In the genomic region with DNA sequence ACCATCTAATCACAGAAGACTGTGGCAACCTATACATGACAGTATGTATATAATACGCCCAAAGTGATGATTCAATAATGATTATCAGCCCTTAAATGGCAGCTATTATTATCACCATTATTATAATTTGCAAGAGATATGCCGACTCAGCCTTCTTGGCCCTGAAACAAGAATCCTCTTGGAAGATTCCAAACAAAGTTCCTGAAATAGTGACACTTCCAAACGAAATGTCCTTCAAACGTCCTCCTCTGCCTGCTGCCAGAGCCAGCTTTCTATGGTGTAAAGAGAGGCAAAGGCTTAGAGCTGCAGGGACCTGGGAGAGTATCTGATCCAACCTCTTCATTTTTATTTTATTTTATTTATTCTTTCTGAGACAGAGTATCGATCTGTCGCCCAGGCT, we compare ENCODE assay signal across 18 cellular contexts. TPM values are rescaled to one million over a fixed set of nuclear protein-coding genes. Genes with fewer than 3 reads are reported as not detected.
DNase-seq lines count a peak whose midpoint lies in the region; ATAC-seq, FAIRE-seq and TF ChIP-seq lines count a peak whose summit lies in the region.
"Had no signal": no experiment of that assay in that cellular context is flagged by ENCODE, and none has a peak within 500 bp of the region (broad histone marks: within the 10 kb centered on the region; RNA-seq: fewer than 3 reads in every experiment).

No MANE protein-coding gene starts in this region.

- H3K36me3 ChIP-seq in HepG2 (replicated peaks in 1 of 2; ENCODE audit: control insufficient read depth in 1 of 2, insufficient read depth in 2 of 2, low read length in 2 of 2), result no peaks in the 10 kb centered on the region
- H3K36me3 ChIP-seq in right lobe of liver, result no peaks in the 10 kb centered on the region
- peaks cover 3 to 91% of the 10 kb centered on the region in 2 donors for H3K36me3 ChIP-seq in psoas muscle (ENCODE audit: insufficient read depth in 1 of 2, low read depth in 1 of 2)
- H3K36me3 ChIP-seq in thyroid gland, result no peaks in the 10 kb centered on the region
- H3K36me3 ChIP-seq: BLaER1 treated with 17β-estradiol and CSF1 and Interleukin-3, amounts not matched to agents 10 nM and 100 nM had no signal

- CTCF ChIA-PET in HepG2 (lab: Yijun Ruan, JAX; ENCODE audit: low intra/inter-chr PET ratio, low total read pairs), result no interaction called here

- H3K4me1 ChIP-seq in HepG2 (ENCODE audit: insufficient read depth, low read length), result no peaks in the 10 kb centered on the region
- peaks cover 0 to 27% (median 11%) of the 10 kb centered on the region in 4 donors for H3K4me1 ChIP-seq in right lobe of liver
- H3K4me1 ChIP-seq in psoas muscle, result peaks cover 77% of the 10 kb centered on the region
- peaks cover 6 to 8% of the 10 kb centered on the region in 2 donors for H3K4me1 ChIP-seq in thyroid gland
- H3K4me1 ChIP-seq: BLaER1 treated with 17β-estradiol and CSF1 and Interleukin-3, amounts not matched to agents 10 nM and 100 nM had no signal

- intact Hi-C loops in HepG2 (cut with micrococcal nuclease; ENCODE audit: unreplicated experiment) (no loop called here), right lobe of liver (cut with DNase I) (no loop called here), left cardiac atrium (cut with DNase I) (no loop called here), psoas muscle (cut with DNase I) (no loop called here), thyroid gland (cut with DNase I) (no loop called here)

- H3K4me2 ChIP-seq in HepG2 (ENCODE audit: low read depth, low read length), result no peak overlapping the region
- H3K4me2 ChIP-seq: BLaER1 treated with 17β-estradiol and CSF1 and Interleukin-3, amounts not matched to agents 10 nM and 100 nM had no signal

- DNase-seq in HepG2 (ENCODE audit: low spot score) (no peak), right lobe of liver (no peak), left cardiac atrium (no peak), psoas muscle (no peak), thyroid gland (no peak), NCI-H187 treated with DMSO at 0.1 percent for 48 hours (lab: John Stamatoyannopoulos, UW) (no peak)
- no peak for DNase-seq in activated CD8-positive, alpha-beta memory T cell treated with anti-CD3 and anti-CD28 coated beads for 24 hours
- DNase-seq: 8988T; ACHN; CD4-positive, CD25-positive, alpha-beta regulatory T cell; DMS53; HCEC 1CT; HFFc6 had no signal

- H3K9ac ChIP-seq in HepG2 (ENCODE audit: insufficient read depth, low read depth, low read length), result no peak overlapping the region
- H3K9ac ChIP-seq: BLaER1 treated with 17β-estradiol and CSF1 and Interleukin-3, amounts not matched to agents 10 nM and 100 nM had no signal

- H3K27ac ChIP-seq in HepG2 (ENCODE audit: extremely low read length, insufficient read depth, low read length), result no peak overlapping the region
- H3K27ac ChIP-seq in right lobe of liver, result no peak overlapping the region
- H3K27ac ChIP-seq in psoas muscle, result peak overlapping the region; percentile 81
- no peak overlapping the region for H3K27ac ChIP-seq in thyroid gland
- H3K27ac ChIP-seq: BLaER1 treated with 17β-estradiol and CSF1 and Interleukin-3, amounts not matched to agents 10 nM and 100 nM had no signal

- no peak overlapping the region for H2AFZ ChIP-seq in HepG2 (ENCODE audit: low read length)

- ATAC-seq in HepG2, result no peak
- ATAC-seq in right lobe of liver, result no peak
- ATAC-seq in left cardiac atrium, result peak; percentile 70 to 71
- peak; percentile 46 to 66 (median 58) for ATAC-seq in psoas muscle
- ATAC-seq: GM12878 had no signal

- no peaks in the 10 kb centered on the region for H4K20me1 ChIP-seq in HepG2 (ENCODE audit: insufficient read depth, low read length)
- H4K20me1 ChIP-seq: BLaER1 treated with 17β-estradiol and CSF1 and Interleukin-3, amounts not matched to agents 10 nM and 100 nM had no signal

- H3K27me3 ChIP-seq in HepG2 (ENCODE audit: control insufficient read depth in 1 of 2, insufficient read depth in 2 of 2, low read length in 2 of 2) (peaks cover 2 to 36% of the 10 kb centered on the region in 2 experiments; a peak in 4 of 5 replicates), right lobe of liver (no peaks in the 10 kb centered on the region), psoas muscle (ENCODE audit: insufficient read depth in 3 of 3, low read length in 2 of 3) (no peaks in the 10 kb centered on the region), thyroid gland (no peaks in the 10 kb centered on the region)
- H3K27me3 ChIP-seq: BLaER1 treated with 17β-estradiol and CSF1 and Interleukin-3, amounts not matched to agents 10 nM and 100 nM had no signal

- TF ChIP-seq CTCF in HepG2 (CRISPR knock-in tag; IDR thresholded peaks at IDR 0.05) (no peak), right lobe of liver (IDR thresholded peaks at IDR 0.05) (no peak), psoas muscle (IDR thresholded peaks at IDR 0.05) (no peak), thyroid gland (IDR thresholded peaks at IDR 0.05) (no peak)

- POLR2A ChIA-PET in HepG2 (lab: Yijun Ruan, JAX), result no interaction called here

- no peak for FAIRE-seq in HepG2 (lab: Jason Lieb, UNC)
- FAIRE-seq: GM12878, GM18507 had no signal

- H3K79me2 ChIP-seq in HepG2 (ENCODE audit: insufficient read depth, low read length), result no peaks in the 10 kb centered on the region

- WGBS in HepG2 (ENCODE audit: low lambda C conversion rate), result 38% methylated on average over 6 of the region's 6 CpGs
- 68% methylated on average over 6 of the region's 6 CpGs for WGBS in right lobe of liver (ENCODE audit: insufficient coverage, low coverage, low lambda C conversion rate, missing lambda C conversion rate)
- 25 to 39% (median 27%) methylated on average over 6 of the region's 6 CpGs for WGBS in psoas muscle, 3 donors
- WGBS in thyroid gland, 2 donors, result 72 to 73% methylated on average over 6 of the region's 6 CpGs

- no peak for TF ChIP-seq EP300 in HepG2 (IDR thresholded peaks at IDR 0.05; ENCODE audit: low read depth in 2 of 2, low read length in 2 of 2)
- no peak for TF ChIP-seq EP300 in HepG2 (CRISPR knock-in tag; IDR thresholded peaks at IDR 0.05; ENCODE audit: borderline replicate concordance)

- in situ Hi-C loops in HepG2 (cut with HindIII; ENCODE audit: extremely low pct_ligation_motif_present, low pct_unique_long_range_greater_than_20kb), result no loop called here

- TF ChIP-seq POLR2A in HepG2 (IDR thresholded peaks at IDR 0.05; ENCODE audit: insufficient read depth in 1 of 2, low read depth in 2 of 2, low read length in 2 of 2) (no peak), right lobe of liver (IDR thresholded peaks at IDR 0.05) (no peak), thyroid gland (IDR thresholded peaks at IDR 0.05) (no peak)

- H3K4me3 ChIP-seq in HepG2 (replicated peaks in 1 of 3; ENCODE audit: insufficient read depth in 1 of 3, low read depth in 2 of 3, low read length in 3 of 3) (no peak overlapping the region), right lobe of liver (no peak overlapping the region), psoas muscle (no peak overlapping the region), thyroid gland (replicated peaks in 1 of 3) (no peak overlapping the region)
- H3K4me3 ChIP-seq: BLaER1 treated with 17β-estradiol and CSF1 and Interleukin-3, amounts not matched to agents 10 nM and 100 nM; GM12878 had no signal

- H3K9me3 ChIP-seq in HepG2 (ENCODE audit: low read length), result no peaks in the 10 kb centered on the region
- no peaks in the 10 kb centered on the region for H3K9me3 ChIP-seq in right lobe of liver
- no peaks in the 10 kb centered on the region for H3K9me3 ChIP-seq in psoas muscle
- H3K9me3 ChIP-seq in thyroid gland, result no peaks in the 10 kb centered on the region
- H3K9me3 ChIP-seq: BLaER1 treated with 17β-estradiol and CSF1 and Interleukin-3, amounts not matched to agents 10 nM and 100 nM had no signal

- no peak for TF ChIP-seq RAD21 in HepG2 (CRISPR knock-in tag; IDR thresholded peaks at IDR 0.05)

- BruUV-seq in HepG2 (replicated peaks; lab: Mats Ljungman, UMichigan), result no TSS peak

RNA-seq across cellular contexts. Expression of a gene that starts 36.0 kb away (rescaled TPM):
- total RNA-seq in HepG2 (2016; rRNA removed; fragmentation: Illumina TruSeq; extraction: Trizol), result not detected in 2 replicates
- not detected in 2 replicates for total RNA-seq in HepG2 (2016; cell fraction: cytosol; rRNA removed; fragmentation: Illumina TruSeq; extraction: Trizol; ENCODE audit: low read depth)
- not detected in 2 replicates for total RNA-seq in HepG2 (2016; cell fraction: insoluble cytoplasmic fraction; rRNA removed; fragmentation: Illumina TruSeq; extraction: Trizol)
- not detected in 2 replicates for total RNA-seq in HepG2 (2016; cell fraction: membrane; rRNA removed; fragmentation: Illumina TruSeq; extraction: Trizol)
- total RNA-seq in HepG2 (2016; cell fraction: nucleus; rRNA removed; fragmentation: Illumina TruSeq; extraction: Trizol), result not detected in 2 replicates
- polyA plus RNA-seq in HepG2 (2011; rRNA removed), result not detected in 2 replicates
- not detected in 2 replicates for polyA plus RNA-seq in HepG2 (2011; cell fraction: cytosol; rRNA removed)
- not detected in 2 replicates for polyA plus RNA-seq in HepG2 (2011; cell fraction: nucleus; rRNA removed)
- not detected in 2 replicates for polyA plus RNA-seq in HepG2 (2012)
- polyA plus RNA-seq in HepG2 (2016; cell fraction: cytosol; fragmentation: Illumina TruSeq; extraction: Trizol; ENCODE audit: low read depth), result not detected in 2 replicates
- not detected in 2 replicates for polyA plus RNA-seq in HepG2 (2016; cell fraction: insoluble cytoplasmic fraction; fragmentation: Illumina TruSeq; extraction: Trizol; ENCODE audit: low read depth)
- polyA plus RNA-seq in HepG2 (2016; cell fraction: membrane; fragmentation: Illumina TruSeq; extraction: Trizol; ENCODE audit: low read depth), result not detected in 2 replicates
- not detected in 2 replicates for polyA plus RNA-seq in HepG2 (2016; cell fraction: nucleus; fragmentation: Illumina TruSeq; extraction: Trizol; ENCODE audit: insufficient read depth, low read depth)
- not detected in 2 replicates for polyA minus RNA-seq in HepG2 (2011; rRNA and poly(A)+ RNA removed; ENCODE audit: low replicate concordance)
- not detected in 2 replicates for polyA minus RNA-seq in HepG2 (2011; cell fraction: cytosol; rRNA and poly(A)+ RNA removed)
- polyA minus RNA-seq in HepG2 (2011; cell fraction: nucleus; rRNA and poly(A)+ RNA removed), result not detected in 2 replicates
- 1 to 10 TPM in 1 of 6 experiments, under 1 TPM in 4, not detected in 1; 0.07 to 1.9 (median 0.22) TPM for total RNA-seq in right lobe of liver
- total RNA-seq in left cardiac atrium, result 100 to 1,000 TPM; 290 to 327 TPM
- 1,000 to 10,000 TPM; 1,429 to 2,239 (median 2,182) TPM for total RNA-seq in psoas muscle
- 100 to 1,000 TPM in 2 of 3 donors, 10 to 100 TPM in 1; 41.4 to 503 (median 320) TPM for polyA plus RNA-seq in psoas muscle
- not detected for total RNA-seq in thyroid gland
- total RNA-seq: CD4-positive, CD25-positive, alpha-beta regulatory T cell; Daoy; G401; GM12878; HFFc6 had no signal
- polyA plus RNA-seq: CD4-positive, CD25-positive, alpha-beta regulatory T cell; GM12878 had no signal

RNA-seq across cellular contexts. Expression of a gene that starts 51.9 kb away (rescaled TPM):
- total RNA-seq in HepG2 (2016; rRNA removed; fragmentation: Illumina TruSeq; extraction: Trizol) (39.3 and 64.6 TPM in 2 replicates), right lobe of liver (10 to 100 TPM in 5 of 6 experiments, 1 to 10 TPM in 1; 9.5 to 24.7 (median 12.4) TPM), left cardiac atrium (10 to 100 TPM; 14.3 to 18.3 TPM), psoas muscle (10 to 100 TPM in 3 of 4 donors, 1 to 10 TPM in 1; 8.2 to 12.4 (median 12.0) TPM), thyroid gland (10 to 100 TPM; 11.6 to 17.2 (median 13.8) TPM)
- 4.5 and 5.7 TPM in 2 replicates for total RNA-seq in HepG2 (2016; cell fraction: cytosol; rRNA removed; fragmentation: Illumina TruSeq; extraction: Trizol; ENCODE audit: low read depth)
- 42.2 and 60.7 TPM in 2 replicates for total RNA-seq in HepG2 (2016; cell fraction: insoluble cytoplasmic fraction; rRNA removed; fragmentation: Illumina TruSeq; extraction: Trizol)
- total RNA-seq in HepG2 (2016; cell fraction: membrane; rRNA removed; fragmentation: Illumina TruSeq; extraction: Trizol), result 17.0 and 19.0 TPM in 2 replicates
- 17.3 and 20.2 TPM in 2 replicates for total RNA-seq in HepG2 (2016; cell fraction: nucleus; rRNA removed; fragmentation: Illumina TruSeq; extraction: Trizol)
- polyA plus RNA-seq in HepG2 (2011; rRNA removed) (11.9 and 12.2 TPM in 2 replicates), psoas muscle (10 to 100 TPM in 1 of 3 donors, 1 to 10 TPM in 2; 4.5 to 24.7 (median 7.4) TPM)
- 7.9 and 10.9 TPM in 2 replicates for polyA plus RNA-seq in HepG2 (2011; cell fraction: cytosol; rRNA removed)
- 5.8 and 6.8 TPM in 2 replicates for polyA plus RNA-seq in HepG2 (2011; cell fraction: nucleus; rRNA removed)
- polyA plus RNA-seq in HepG2 (2012), result 12.5 and 15.5 TPM in 2 replicates
- 2.1 and 2.3 TPM in 2 replicates for polyA plus RNA-seq in HepG2 (2016; cell fraction: cytosol; fragmentation: Illumina TruSeq; extraction: Trizol; ENCODE audit: low read depth)
- polyA plus RNA-seq in HepG2 (2016; cell fraction: insoluble cytoplasmic fraction; fragmentation: Illumina TruSeq; extraction: Trizol; ENCODE audit: low read depth), result 53.0 and 56.5 TPM in 2 replicates
- 9.0 and 9.3 TPM in 2 replicates for polyA plus RNA-seq in HepG2 (2016; cell fraction: membrane; fragmentation: Illumina TruSeq; extraction: Trizol; ENCODE audit: low read depth)
- 25.8 and 29.0 TPM in 2 replicates for polyA plus RNA-seq in HepG2 (2016; cell fraction: nucleus; fragmentation: Illumina TruSeq; extraction: Trizol; ENCODE audit: insufficient read depth, low read depth)
- 5.1 and 13.5 TPM in 2 replicates for polyA minus RNA-seq in HepG2 (2011; rRNA and poly(A)+ RNA removed; ENCODE audit: low replicate concordance)
- polyA minus RNA-seq in HepG2 (2011; cell fraction: cytosol; rRNA and poly(A)+ RNA removed), result 9.8 and 11.6 TPM in 2 replicates
- 10.3 and 10.8 TPM in 2 replicates for polyA minus RNA-seq in HepG2 (2011; cell fraction: nucleus; rRNA and poly(A)+ RNA removed)

Comparison
In these comparisons a context has a peak if more than half of its experiments do, and no peak if none do; other contexts are left out.
1. ATAC-seq: peak in left cardiac atrium (2 of 2) and psoas muscle (4 of 4); none in HepG2 (single experiment) and right lobe of liver (0 of 4).
2. RNA of a gene that starts 36.0 kb away (total RNA-seq): 1,429 to 2,239 TPM in psoas muscle and 290 to 327 TPM in left cardiac atrium; 0.07 to 1.9 TPM in right lobe of liver, not detected in HepG2 and not detected in thyroid gland; every median in the first group is over 10 times any median in the second.